In the genomic region with DNA sequence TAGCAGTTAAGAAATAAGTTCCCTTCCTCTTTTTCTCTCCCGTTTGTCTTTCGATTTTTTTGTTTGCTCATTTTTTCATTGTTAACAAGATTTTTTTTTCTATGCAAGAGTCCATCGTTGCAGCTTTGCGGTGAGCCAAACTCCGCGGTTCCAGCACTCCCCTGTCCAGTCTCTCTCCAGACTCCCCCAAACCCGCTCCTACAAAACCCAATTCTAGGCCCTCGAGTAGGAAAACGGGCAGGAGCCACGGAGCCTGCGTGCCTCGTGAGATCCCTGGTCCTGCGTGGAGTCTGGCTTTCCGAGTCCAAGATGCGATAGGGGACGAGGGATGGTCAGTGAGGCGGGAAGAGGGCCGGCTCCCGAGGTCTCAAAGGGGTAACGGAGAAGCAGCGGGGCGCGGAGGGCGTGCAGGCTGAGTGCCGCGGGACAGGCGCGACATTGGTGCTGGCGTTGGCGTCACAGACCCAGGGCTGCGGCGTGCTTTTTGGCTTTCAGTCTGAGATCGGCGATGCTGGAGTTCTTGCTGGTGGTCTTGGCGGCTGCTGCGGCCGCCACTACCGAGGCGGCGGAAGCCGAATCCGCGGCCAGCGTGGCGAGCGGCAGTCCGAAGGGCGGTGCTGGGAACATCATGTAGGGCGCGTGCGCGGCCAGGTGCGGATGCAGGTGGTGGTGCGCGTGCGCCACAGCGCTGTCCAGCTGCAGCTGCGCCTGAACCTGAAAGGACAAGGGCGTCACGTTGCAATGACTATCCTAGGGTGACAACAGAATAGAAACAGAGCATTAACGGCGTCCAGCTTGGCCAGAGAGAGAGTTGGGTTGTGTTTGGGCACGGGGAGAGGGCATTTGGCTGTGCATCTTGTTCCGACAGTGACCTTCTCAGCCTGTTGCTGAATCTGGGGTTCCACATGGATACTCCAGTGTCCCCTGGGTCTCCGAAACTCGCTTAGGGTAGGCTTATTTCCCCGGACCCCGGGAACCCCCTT, we compare ENCODE assay signal across 8 cellular contexts. TPM values are rescaled to one million over a fixed set of nuclear protein-coding genes. Genes with fewer than 3 reads are reported as not detected.
DNase-seq lines count a peak whose midpoint lies in the region; ATAC-seq and TF ChIP-seq lines count a peak whose summit lies in the region.

No MANE protein-coding gene starts in this region.

- POLR2A ChIA-PET in A673 (lab: Charles Lee; ENCODE audit: low non-redundant PET), result no interaction called here

- peak overlapping the region; percentile 57 for H3K4me3 ChIP-seq in A673 (ENCODE audit: low read depth, low read length, poor library complexity, severe bottlenecking)
- peak overlapping the region; percentile 89 for H3K4me3 ChIP-seq in OCI-LY3 (ENCODE audit: low read length)
- peak overlapping the region; percentile 70 for H3K4me3 ChIP-seq in rectal smooth muscle tissue (ENCODE audit: low read length)

- peak; percentile 82 for ATAC-seq in HG03378 (IDR thresholded peaks at IDR 0.05; ENCODE audit: unreplicated experiment)

- peak overlapping the region; percentile 98 for H2AFZ ChIP-seq in OCI-LY3 (ENCODE audit: low read depth, low read length)

- no TSS peak for BruUV-seq in A673 (replicated peaks; lab: Mats Ljungman, UMichigan)

- H3K36me3 ChIP-seq in A673 (ENCODE audit: insufficient read depth, low read length, poor library complexity, severe bottlenecking) (no peaks in the 10 kb centered on the region), OCI-LY3 (replicated peaks; ENCODE audit: low read depth, low read length) (no peaks in the 10 kb centered on the region), rectal smooth muscle tissue (ENCODE audit: control insufficient read depth, insufficient read depth, low read length) (no peaks in the 10 kb centered on the region)

- peak; percentile 82 for TF ChIP-seq POLR2A in GM19099 (IDR thresholded peaks at IDR 0.05; ENCODE audit: extremely low read depth, insufficient read length, low read depth)

- no peaks in the 10 kb centered on the region for H3K79me2 ChIP-seq in OCI-LY3 (ENCODE audit: low read length)

- DNase-seq in A673 (ENCODE audit: low spot score) (peak; percentile 63), cardiac septum (ENCODE audit: low spot score) (peak; percentile 87)
- peak; percentile 51 for DNase-seq in activated T-helper 9 cell treated with anti-CD3 and anti-CD28 coated beads, Interleukin-2, amount 50 U/mL, for 16 hours (ENCODE audit: low read depth)
- DNase-seq in NK-92 treated with Interleukin-12 subunit alpha and Interleukin-12 subunit beta, amount 100 ng/mL, for 24 hours (lab: John Stamatoyannopoulos, UW), result no peak

- intact Hi-C loops in A673 (cut with micrococcal nuclease; ENCODE audit: unreplicated experiment), result loop anchor here (5.0 to 10.0 kb wide), 2 partner anchors 214 to 437 kb away; no protein-coding TSS in a partner anchor
- intact Hi-C loops in cardiac septum (cut with DNase I), result no loop called here

- H3K4me1 ChIP-seq in A673 (ENCODE audit: insufficient read depth, low read length, poor library complexity, severe bottlenecking) (no peaks in the 10 kb centered on the region), OCI-LY3 (ENCODE audit: low read length) (peaks cover 7% of the 10 kb centered on the region), rectal smooth muscle tissue (ENCODE audit: control insufficient read depth, insufficient read depth, low read length) (no peaks in the 10 kb centered on the region)

- CTCF ChIA-PET in A673 (lab: Charles Lee), result no interaction called here

- H3K9me3 ChIP-seq in A673 (ENCODE audit: low read depth, low read length, poor library complexity, severe bottlenecking) (no peaks in the 10 kb centered on the region), OCI-LY3 (ENCODE audit: insufficient read depth, low read length) (no peaks in the 10 kb centered on the region)

- H3K27ac ChIP-seq in A673 (ENCODE audit: low read depth, low read length, poor library complexity, severe bottlenecking) (no peak overlapping the region), OCI-LY3 (ENCODE audit: low read length) (peak overlapping the region; percentile 25), rectal smooth muscle tissue (ENCODE audit: low read depth, low read length) (no peak overlapping the region)

- H3K4me2 ChIP-seq in OCI-LY3 (ENCODE audit: low read length), result peak overlapping the region; percentile 75

- H4K20me1 ChIP-seq in OCI-LY3 (ENCODE audit: insufficient read depth, low read length), result no peaks in the 10 kb centered on the region

- H3K9ac ChIP-seq in OCI-LY3 (ENCODE audit: low read length) (peak overlapping the region; percentile 85), rectal smooth muscle tissue (ENCODE audit: low read length) (no peak overlapping the region)

- H3K27me3 ChIP-seq in A673 (replicated peaks; ENCODE audit: insufficient read depth, low read depth, low read length, poor library complexity), result peaks cover 4% of the 10 kb centered on the region
- H3K27me3 ChIP-seq in OCI-LY3 (ENCODE audit: low read depth, low read length), result peaks cover 6% of the 10 kb centered on the region; the same call in 1 of the 2 replicates
- H3K27me3 ChIP-seq in rectal smooth muscle tissue (ENCODE audit: control insufficient read depth, insufficient read depth, low read length), result peaks cover 61% of the 10 kb centered on the region

- TF ChIP-seq CTCF in A673 (conservative IDR thresholded peaks at IDR 0.05; ENCODE audit: low read depth, low read length), result no peak
- TF ChIP-seq CTCF in OCI-LY3 (IDR thresholded peaks at IDR 0.05; ENCODE audit: low read depth, low read length), result no peak

RNA-seq across cellular contexts. Expression of gene SHOX2, which starts 8.4 kb away (rescaled TPM):
- total RNA-seq in A673 (2021), result 1.7 and 2.9 TPM in 2 replicates
- 0.94 TPM for total RNA-seq in cardiac septum

RNA-seq across cellular contexts. Expression of gene RSRC1, which starts 12.0 kb away (rescaled TPM):
- total RNA-seq in A673 (2021), result 59.4 and 65.4 TPM in 2 replicates
- total RNA-seq in cardiac septum, result 21.4 TPM
